Comparison of ENCODE assay signal across 8 cellular contexts in genomic region chr22:23907423-23907822, GRCh38. TPM values are rescaled to one million over a fixed set of nuclear protein-coding genes. Genes with fewer than 3 reads are reported as not detected.
DNase-seq lines count a peak whose midpoint lies in the region; TF ChIP-seq lines count a peak whose summit lies in the region.
"Not testable (repeated sequence)": the region's sequence is repeated elsewhere in the genome, so short reads cannot be mapped to it uniquely, and the experiment has no call there.
"Had no signal": no experiment of that assay in that cellular context is flagged by ENCODE, and none has a peak within 500 bp of the region (broad histone marks: within the 10 kb centered on the region; RNA-seq: fewer than 3 reads in every experiment).

No MANE protein-coding gene starts in this region.

- H4K20me1 ChIP-seq in neural progenitor cell (ENCODE audit: low read depth) = not testable (repeated sequence)

- DNase-seq in HAP-1 (ENCODE audit: low spot score in 2 of 2) (peak; percentile 72 to 85), SJCRH30 (peak in 1 of 2 experiments; percentile 34)
- not testable (repeated sequence) for DNase-seq in glutamatergic neuron; neural progenitor cell (ENCODE audit: low spot score)

- H3K9me3 ChIP-seq in HAP-1; SJCRH30 (replicated peaks); neural progenitor cell (ENCODE audit: low read depth): not testable (repeated sequence)

- not testable (repeated sequence) for H3F3A ChIP-seq in neural progenitor cell (ENCODE audit: low read depth)

- TF ChIP-seq CTCF in glutamatergic neuron (IDR thresholded peaks at IDR 0.05; ENCODE audit: partially characterized antibody, unreplicated experiment); nephron (IDR thresholded peaks at IDR 0.05; ENCODE audit: unreplicated experiment in 3 of 3); neural progenitor cell (IDR thresholded peaks at IDR 0.05): not testable (repeated sequence)

- not testable (repeated sequence) for H2AFZ ChIP-seq in neural progenitor cell (replicated peaks)

- H3K9ac ChIP-seq in neural progenitor cell = not testable (repeated sequence)

- H3K27ac Mint-ChIP-seq in glutamatergic neuron (ENCODE audit: unreplicated experiment) (peak overlapping the region; percentile 86), nephron (peak overlapping the region; percentile 30 to 78 (median 73)), neural progenitor cell (peak overlapping the region; percentile 78)

- H3K36me3 Mint-ChIP-seq in glutamatergic neuron (ENCODE audit: unreplicated experiment); nephron (ENCODE audit: low read depth); neural progenitor cell: not testable (repeated sequence)

- H3K27me3 Mint-ChIP-seq in glutamatergic neuron (ENCODE audit: unreplicated experiment) = peaks cover 23% of the 10 kb centered on the region
- H3K27me3 Mint-ChIP-seq in nephron (ENCODE audit: low read depth); neural progenitor cell (ENCODE audit: insufficient read depth, low read depth): not testable (repeated sequence)

- H3K36me3 ChIP-seq in HAP-1 (replicated peaks); SJCRH30; neural progenitor cell: not testable (repeated sequence)

- peaks cover 39% of the 10 kb centered on the region for H3K4me1 ChIP-seq in HAP-1
- H3K4me1 ChIP-seq in SJCRH30 = peaks cover 78% of the 10 kb centered on the region
- not testable (repeated sequence) for H3K4me1 ChIP-seq in neural progenitor cell

- not testable (repeated sequence) for H3K79me2 ChIP-seq in neural progenitor cell (ENCODE audit: low read depth)

- H3K4me1 Mint-ChIP-seq in glutamatergic neuron (ENCODE audit: low read depth, unreplicated experiment) (peaks cover 56% of the 10 kb centered on the region), nephron (peaks cover 71% of the 10 kb centered on the region), neural progenitor cell (peaks cover 20% of the 10 kb centered on the region)

- H3K9me3 Mint-ChIP-seq in glutamatergic neuron (ENCODE audit: unreplicated experiment) = peaks cover 24% of the 10 kb centered on the region
- not testable (repeated sequence) for H3K9me3 Mint-ChIP-seq in nephron, neural progenitor cell

- not testable (repeated sequence) for H3K4me2 ChIP-seq in neural progenitor cell

- in situ Hi-C loops in HAP-1 (cut with MboI; ENCODE audit: low sequenced_read_pairs) = not testable (repeated sequence)

- peak overlapping the region; percentile 38 for H3K27ac ChIP-seq in SJCRH30
- not testable (repeated sequence) for H3K27ac ChIP-seq in neural progenitor cell

- not testable (repeated sequence) for H3K4me3 ChIP-seq in HAP-1, neural progenitor cell
- peak overlapping the region; percentile 27 for H3K4me3 ChIP-seq in SJCRH30

- not testable (repeated sequence) for H3K27me3 ChIP-seq in HAP-1 (ENCODE audit: low read depth); SJCRH30; neural progenitor cell

- peak overlapping the region; percentile 74 for H3K4me3 Mint-ChIP-seq in glutamatergic neuron (ENCODE audit: unreplicated experiment)
- not testable (repeated sequence) for H3K4me3 Mint-ChIP-seq in nephron, neural progenitor cell

RNA-seq across cellular contexts. Expression of gene MIF, which starts 13.2 kb away (rescaled TPM):
- 270 and 350 TPM in 2 replicates for total RNA-seq in SJCRH30 (2014; rRNA removed; shearing (Covaris generic))
- 581 TPM for total RNA-seq in glutamatergic neuron (ENCODE audit: unreplicated experiment)
- 132 and 552 TPM in 2 replicates for total RNA-seq in neural progenitor cell (ENCODE audit: low replicate concordance)

RNA-seq across cellular contexts. Expression of gene SLC2A11, which starts 49.7 kb away (rescaled TPM):
- total RNA-seq in SJCRH30 (2014; rRNA removed; shearing (Covaris generic)) = 0.51 and 1.9 TPM in 2 replicates
- total RNA-seq in glutamatergic neuron (ENCODE audit: unreplicated experiment) (52.4 TPM), neural progenitor cell (ENCODE audit: low replicate concordance) (3.8 and 12.1 TPM in 2 replicates)

RNA-seq across cellular contexts. Expression of gene GSTT2B, which starts 53.6 kb away (rescaled TPM):
- total RNA-seq in SJCRH30 (2014; rRNA removed; shearing (Covaris generic)) = 14.0 and 14.9 TPM in 2 replicates
- total RNA-seq in glutamatergic neuron (ENCODE audit: unreplicated experiment) (11.9 TPM), neural progenitor cell (ENCODE audit: low replicate concordance) (0.19 TPM in 1 of 2 replicates, not detected in the other)
- total RNA-seq: B cell; CD4-positive, alpha-beta T cell; CD8-positive, alpha-beta T cell had no signal

RNA-seq across cellular contexts. Expression of gene DDTL, which starts 59.3 kb away (rescaled TPM):
- 3.8 and 4.5 TPM in 2 replicates for total RNA-seq in SJCRH30 (2014; rRNA removed; shearing (Covaris generic))
- 0.96 TPM for total RNA-seq in glutamatergic neuron (ENCODE audit: unreplicated experiment)
- total RNA-seq in neural progenitor cell (ENCODE audit: low replicate concordance) = not detected in 2 replicates
- total RNA-seq: CD8-positive, alpha-beta T cell had no signal

Comparison
In these comparisons a context has a peak if more than half of its experiments do, and no peak if none do; other contexts are left out.
1. RNA of gene GSTT2B, which starts 53.6 kb away (total RNA-seq): 14.0 to 14.9 TPM in SJCRH30 and 11.9 TPM in glutamatergic neuron (single experiment); 0.19 TPM in neural progenitor cell; every median in the first group is over 10 times any median in the second.
2. Peak in every context shown above with its lines, with median percentiles within 50 percentile points of each other: H3K27ac Mint-ChIP-seq.